18 cellular contexts compared by ENCODE assay signal in genomic region chr12:47721431-47721973, GRCh38. TPM values are rescaled to one million over a fixed set of nuclear protein-coding genes. Genes with fewer than 3 reads are reported as not detected.
DNase-seq lines count a peak whose midpoint lies in the region; ATAC-seq and TF ChIP-seq lines count a peak whose summit lies in the region.
"Had no signal": no experiment of that assay in that cellular context is flagged by ENCODE, and none has a peak within 500 bp of the region (broad histone marks: within the 10 kb centered on the region; RNA-seq: fewer than 3 reads in every experiment).

No MANE protein-coding gene starts in this region.

- TF ChIP-seq CTCF in dorsolateral prefrontal cortex (IDR thresholded peaks at IDR 0.05 in 54 of 56, conservative IDR thresholded peaks at IDR 0.05 in 2 of 56; ENCODE audit: low read depth in 1 of 56, partially characterized antibody in 56 of 56) (no peak), thyroid gland (IDR thresholded peaks at IDR 0.05) (no peak)

- H3K27me3 ChIP-seq in dorsolateral prefrontal cortex (no peaks in the 10 kb centered on the region), thyroid gland (no peaks in the 10 kb centered on the region)
- H3K27me3 ChIP-seq: left lung, pancreas, SJCRH30, stomach had no signal

- peaks cover 26 to 50% of the 10 kb centered on the region in 2 donors for H3K4me1 ChIP-seq in thyroid gland

- H3K4me3 ChIP-seq in dorsolateral prefrontal cortex (no peak overlapping the region), thyroid gland (replicated peaks in 1 of 3) (no peak overlapping the region)
- H3K4me3 ChIP-seq: left lung, pancreas, SJCRH30, stomach had no signal

- TF ChIP-seq POLR2A in thyroid gland (IDR thresholded peaks at IDR 0.05), result no peak

- no peaks in the 10 kb centered on the region for H3K9me3 ChIP-seq in thyroid gland
- H3K9me3 ChIP-seq: left lung, pancreas, SJCRH30, stomach had no signal

- intact Hi-C loops in dorsolateral prefrontal cortex (cut with DNase I), result no loop called here
- intact Hi-C loops in thyroid gland (cut with DNase I), result no loop called here

- H3K36me3 ChIP-seq in thyroid gland, result no peaks in the 10 kb centered on the region
- H3K36me3 ChIP-seq: left lung, pancreas, SJCRH30 had no signal

- H3K27ac ChIP-seq in dorsolateral prefrontal cortex (peak overlapping the region in 35 of 59 donors; percentile 10 to 85 (median 67)), thyroid gland (peak overlapping the region; percentile 60 to 84 (median 79))
- H3K27ac ChIP-seq: left lung, pancreas, SJCRH30, stomach had no signal

- DNase-seq in activated gamma-delta T cell treated with Interleukin-2 at 50 U/mL for 16 hours (peak; percentile 29), activated gamma-delta T cell (lab: John Stamatoyannopoulos, UW) (no peak), RPMI7951 (ENCODE audit: low read depth) (peak; percentile 43), dorsolateral prefrontal cortex (no peak), thyroid gland (no peak), NCI-H748 treated with DMSO at 0.1 percent for 48 hours (lab: John Stamatoyannopoulos, UW) (no peak), NCI-H1105 treated with DMSO at 0.1 percent for 48 hours (lab: John Stamatoyannopoulos, UW) (no peak)
- DNase-seq: foreskin fibroblast, GF-D8, IMR-90, left lung, NCI-H1417, NCI-H2227 treated with DMSO at 0.1 percent for 48 hours, pancreas, SJCRH30, stomach had no signal

- 90 to 95% methylated on average over 9 of the region's 9 CpGs for WGBS in thyroid gland, 2 donors

- no peak for ATAC-seq in GM19463 (IDR thresholded peaks at IDR 0.05; ENCODE audit: unreplicated experiment)
- ATAC-seq: pancreas had no signal

RNA-seq across cellular contexts. Expression of gene ENDOU, which starts 3.8 kb away (rescaled TPM):
- 0.24 TPM in 1 of 2 replicates, not detected in the other for total RNA-seq in RPMI7951 (2014; rRNA removed; shearing (Covaris generic))
- 1 to 10 TPM in 111 of 120 experiments, under 1 TPM in 9; 0.65 to 4.5 (median 2.0) TPM for total RNA-seq in dorsolateral prefrontal cortex
- 1 to 10 TPM in 3 of 4 donors, under 1 TPM in 1; 0.11 to 1.9 (median 1.2) TPM for total RNA-seq in thyroid gland
- total RNA-seq: activated naive CD4-positive, alpha-beta T cell treated with anti-CD3 and anti-CD28 coated beads, Interleukin-2, amount 50 U/mL, for 72 hours; left lung; SJCRH30 had no signal

RNA-seq across cellular contexts. Expression of gene RPAP3, which starts 15.7 kb away (rescaled TPM):
- total RNA-seq in RPMI7951 (2014; rRNA removed; shearing (Covaris generic)), result 20.1 and 24.6 TPM in 2 replicates
- total RNA-seq in dorsolateral prefrontal cortex (10 to 100 TPM; 18.5 to 41.3 (median 28.2) TPM), thyroid gland (10 to 100 TPM; 17.9 to 24.9 (median 21.4) TPM)

RNA-seq across cellular contexts. Expression of gene RAPGEF3, which starts 37.2 kb away (rescaled TPM):
- total RNA-seq in RPMI7951 (2014; rRNA removed; shearing (Covaris generic)), result 0.48 and 0.88 TPM in 2 replicates
- total RNA-seq in dorsolateral prefrontal cortex, result 100 to 1,000 TPM in 51 of 120 experiments, 10 to 100 TPM in 69; 33.3 to 206 (median 93.7) TPM
- total RNA-seq in thyroid gland, result 100 to 1,000 TPM in 2 of 4 donors, 10 to 100 TPM in 2; 87.3 to 178 (median 125) TPM

RNA-seq across cellular contexts. Expression of gene SLC48A1, which starts 51.5 kb away (rescaled TPM):
- total RNA-seq in RPMI7951 (2014; rRNA removed; shearing (Covaris generic)), result 6.3 and 7.2 TPM in 2 replicates
- total RNA-seq in dorsolateral prefrontal cortex, result 100 to 1,000 TPM in 84 of 120 experiments, 10 to 100 TPM in 36; 71.9 to 264 (median 114) TPM
- 100 to 1,000 TPM in 3 of 4 donors, 10 to 100 TPM in 1; 59.3 to 276 (median 187) TPM for total RNA-seq in thyroid gland

Comparison
In these comparisons a context has a peak if more than half of its experiments do, and no peak if none do; other contexts are left out.
1. DNase-seq: peak in activated gamma-delta T cell treated with Interleukin-2 at 50 U/mL for 16 hours (single experiment) and RPMI7951 (single experiment); none in activated gamma-delta T cell (single experiment), dorsolateral prefrontal cortex (0 of 10), thyroid gland (0 of 2), NCI-H748 treated with DMSO at 0.1 percent for 48 hours (single experiment) and NCI-H1105 treated with DMSO at 0.1 percent for 48 hours (single experiment).
2. RNA of gene RAPGEF3, which starts 37.2 kb away (total RNA-seq): 87.3 to 178 TPM in thyroid gland and 33.3 to 206 TPM in dorsolateral prefrontal cortex; 0.48 to 0.88 TPM in RPMI7951; every median in the first group is over 10 times any median in the second.